Comparison of ENCODE assay signal across 9 cellular contexts in the genomic region with DNA sequence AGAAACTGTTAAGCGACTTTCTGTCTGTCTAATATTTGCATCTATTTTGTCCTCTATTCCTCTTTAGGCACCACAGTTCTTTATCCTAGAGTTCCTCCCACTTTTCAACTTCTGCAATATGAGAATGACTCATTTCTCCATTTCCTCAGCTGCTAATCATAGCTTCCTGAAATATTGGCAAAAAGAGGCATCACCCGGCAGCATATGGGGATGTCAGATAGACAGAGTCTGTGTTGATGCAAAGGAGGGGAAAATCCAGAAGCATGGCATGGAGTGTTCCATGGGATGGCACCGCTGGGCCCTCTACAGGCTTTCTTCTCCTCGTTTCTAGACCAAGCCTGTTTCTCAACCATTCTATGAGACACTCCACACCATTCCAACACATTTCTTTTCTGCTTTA.
DNase-seq lines count a peak whose midpoint lies in the region; TF ChIP-seq lines count a peak whose summit lies in the region.
"Had no signal": no experiment of that assay in that cellular context is flagged by ENCODE, and none has a peak within 500 bp of the region (broad histone marks: within the 10 kb centered on the region; RNA-seq: fewer than 3 reads in every experiment).

No MANE protein-coding gene starts in this region.

- H3K4me2 ChIP-seq in mammary epithelial cell (ENCODE audit: insufficient read depth, low read depth, low read length), result no peak overlapping the region
- H3K4me2 ChIP-seq in osteoblast (ENCODE audit: insufficient read depth, low read length), result peak overlapping the region; percentile 10

- no peak for TF ChIP-seq EP300 in suprapubic skin (IDR thresholded peaks at IDR 0.05)

- TF ChIP-seq CTCF in mammary epithelial cell (conservative IDR thresholded peaks at IDR 0.05 in 1 of 2, IDR thresholded peaks at IDR 0.05 in 1 of 2; ENCODE audit: extremely low read depth in 1 of 2, insufficient read depth in 1 of 2, low read depth in 1 of 2, low read length in 2 of 2) (no peak), osteoblast (IDR thresholded peaks at IDR 0.05; ENCODE audit: extremely low read depth, low read depth, low read length) (no peak), suprapubic skin (IDR thresholded peaks at IDR 0.05) (no peak)

- no peaks in the 10 kb centered on the region for H3K27me3 ChIP-seq in mammary epithelial cell (ENCODE audit: insufficient read depth, low read length)
- no peaks in the 10 kb centered on the region for H3K27me3 ChIP-seq in osteoblast (ENCODE audit: insufficient read depth, low read length)
- H3K27me3 ChIP-seq in suprapubic skin, result no peaks in the 10 kb centered on the region

- no peak overlapping the region for H3K4me3 ChIP-seq in mammary epithelial cell (replicated peaks in 1 of 3; ENCODE audit: insufficient read depth in 1 of 3, low read depth in 2 of 3, low read length in 3 of 3)
- no peak overlapping the region for H3K4me3 ChIP-seq in osteoblast (ENCODE audit: insufficient read depth, low read length)
- H3K4me3 ChIP-seq in suprapubic skin, result no peak overlapping the region

- H3K4me3 Mint-ChIP-seq in T-helper 2 cell treated with Interferon-gamma antibody and Interleukin-4, amounts not matched to agents 5 μg/mL and 100 μg/mL, for 36 hours, result peak overlapping the region; percentile 16

- CTCF ChIA-PET in mammary epithelial cell (lab: Charles Lee; ENCODE audit: low non-redundant PET), result no interaction called here

- dilution Hi-C loops in mammary epithelial cell (cut with HindIII; ENCODE audit: low sequenced_read_pairs), result no loop called here

- H2AFZ ChIP-seq in mammary epithelial cell (ENCODE audit: low read depth, low read length) (peak overlapping the region; percentile 38), osteoblast (ENCODE audit: low read length) (peak overlapping the region; percentile 30)

- 84% methylated on average over 4 of the region's 4 CpGs for WGBS in mammary epithelial cell (ENCODE audit: low coverage, missing lambda C conversion rate)
- 53% methylated on average over 4 of the region's 4 CpGs for WGBS in suprapubic skin

- H3K4me1 Mint-ChIP-seq in T-helper 2 cell treated with Interferon-gamma antibody and Interleukin-4, amounts not matched to agents 5 μg/mL and 100 μg/mL, for 36 hours (ENCODE audit: low read depth), result peaks cover 66% of the 10 kb centered on the region

- H4K20me1 ChIP-seq in mammary epithelial cell (ENCODE audit: insufficient read depth, low read length) (no peaks in the 10 kb centered on the region), osteoblast (ENCODE audit: insufficient read depth, low read length) (no peaks in the 10 kb centered on the region)

- DNase-seq in T-helper 2 cell treated with Interferon-gamma antibody and Interleukin-4, amounts not matched to agents 5 μg/mL and 100 μg/mL, for 36 hours (ENCODE audit: low spot score), result no peak
- DNase-seq in T-helper 2 cell (no peak), NOMO-1 treated with dmso at 0.1 percent for 144 hours (lab: John Stamatoyannopoulos, UW; ENCODE audit: unreplicated experiment) (peak; percentile 74), mammary epithelial cell (peak; percentile 45), osteoblast (ENCODE audit: insufficient read length, low spot score, missing footprints) (peak; percentile 32), NCI-H510A (lab: John Stamatoyannopoulos, UW) (no peak), mucosa of gallbladder (ENCODE audit: low spot score) (no peak), suprapubic skin (ENCODE audit: low spot score in 2 of 2) (no peak)
- DNase-seq: occipital lobe had no signal

- in situ Hi-C loops in mammary epithelial cell (cut with MboI; ENCODE audit: low sequenced_read_pairs in 2 of 2), result no loop called here

- H3K27ac ChIP-seq in mammary epithelial cell (ENCODE audit: insufficient read depth, low read depth, low read length) (no peak overlapping the region), osteoblast (ENCODE audit: low read depth, low read length) (peak overlapping the region; percentile 38), suprapubic skin (no peak overlapping the region)

- no peak overlapping the region for H3K9ac ChIP-seq in mammary epithelial cell (ENCODE audit: insufficient read depth, low read length)

- peaks cover 5% of the 10 kb centered on the region for H3K4me1 ChIP-seq in mammary epithelial cell (ENCODE audit: insufficient read depth, low read length)
- peaks cover 46% of the 10 kb centered on the region for H3K4me1 ChIP-seq in osteoblast (ENCODE audit: insufficient read depth, low read length)
- H3K4me1 ChIP-seq in suprapubic skin, result peaks cover 7% of the 10 kb centered on the region

- TF ChIP-seq POLR2A in suprapubic skin (IDR thresholded peaks at IDR 0.05), result no peak

- intact Hi-C loops in mammary epithelial cell (cut with micrococcal nuclease), result no loop called here

- H3K27ac Mint-ChIP-seq in T-helper 2 cell treated with Interferon-gamma antibody and Interleukin-4, amounts not matched to agents 5 μg/mL and 100 μg/mL, for 36 hours, result peak overlapping the region; percentile 47

- BruUV-seq in mammary epithelial cell (replicated peaks; lab: Mats Ljungman, UMichigan), result no TSS peak

- H3K27me3 Mint-ChIP-seq in T-helper 2 cell treated with Interferon-gamma antibody and Interleukin-4, amounts not matched to agents 5 μg/mL and 100 μg/mL, for 36 hours (ENCODE audit: low read depth), result no peaks in the 10 kb centered on the region

- H3K79me2 ChIP-seq in mammary epithelial cell (ENCODE audit: insufficient read depth, low read length) (no peaks in the 10 kb centered on the region), osteoblast (ENCODE audit: insufficient read depth, low read length) (peaks cover 79% of the 10 kb centered on the region)

- H3K36me3 ChIP-seq in mammary epithelial cell (ENCODE audit: insufficient read depth, low read length) (no peaks in the 10 kb centered on the region), osteoblast (ENCODE audit: insufficient read depth, low read length) (no peaks in the 10 kb centered on the region), suprapubic skin (no peaks in the 10 kb centered on the region)

- H3K36me3 Mint-ChIP-seq in T-helper 2 cell treated with Interferon-gamma antibody and Interleukin-4, amounts not matched to agents 5 μg/mL and 100 μg/mL, for 36 hours (ENCODE audit: low read depth), result peaks cover 49% of the 10 kb centered on the region

- H3K9me3 ChIP-seq in mammary epithelial cell (replicated peaks; ENCODE audit: insufficient read depth, low read length), result no peaks in the 10 kb centered on the region
- H3K9me3 ChIP-seq in osteoblast (ENCODE audit: low read depth, low read length), result no peaks in the 10 kb centered on the region
- no peaks in the 10 kb centered on the region for H3K9me3 ChIP-seq in suprapubic skin

- H3K9me3 Mint-ChIP-seq in T-helper 2 cell treated with Interferon-gamma antibody and Interleukin-4, amounts not matched to agents 5 μg/mL and 100 μg/mL, for 36 hours, result peaks cover 8% of the 10 kb centered on the region

Comparison
In these comparisons a context has a peak if more than half of its experiments do, and no peak if none do; other contexts are left out.
1. DNase-seq: peak in NOMO-1 treated with dmso at 0.1 percent for 144 hours (single experiment), mammary epithelial cell (single experiment) and osteoblast (single experiment); none in T-helper 2 cell treated with Interferon-gamma antibody and Interleukin-4, amounts not matched to agents 5 μg/mL and 100 μg/mL, for 36 hours (single experiment), T-helper 2 cell (0 of 5), NCI-H510A (single experiment), mucosa of gallbladder (single experiment) and suprapubic skin (0 of 2).